ENCODE assay signal across 10 cellular contexts in genomic region chr15:71237456-71238188, GRCh38.
DNase-seq lines count a peak whose midpoint lies in the region; ATAC-seq and TF ChIP-seq lines count a peak whose summit lies in the region.
"Had no signal": no experiment of that assay in that cellular context is flagged by ENCODE, and none has a peak within 500 bp of the region (broad histone marks: within the 10 kb centered on the region; RNA-seq: fewer than 3 reads in every experiment).

No MANE protein-coding gene starts in this region.

- H3K36me3 ChIP-seq in testis (ENCODE audit: low read depth, missing control alignments), result no peaks in the 10 kb centered on the region

- no peaks in the 10 kb centered on the region for H3K9me3 ChIP-seq in testis

- in situ Hi-C loops in GM13977 (cut with MboI; ENCODE audit: low pct_unique_long_range_greater_than_20kb, low sequenced_read_pairs, unreplicated experiment), result no loop called here

- no peak for TF ChIP-seq CTCF in testis (IDR thresholded peaks at IDR 0.05)
- TF ChIP-seq CTCF in GM13977 (IDR thresholded peaks at IDR 0.05; ENCODE audit: extremely low read depth, insufficient read depth, missing control alignments), result no peak

- no peaks in the 10 kb centered on the region for H3K27me3 ChIP-seq in testis

- H3K27ac ChIP-seq in testis, result no peak overlapping the region
- H3K27ac ChIP-seq: 22Rv1, SK-N-MC had no signal

- H3K4me3 ChIP-seq in testis, result no peak overlapping the region
- H3K4me3 ChIP-seq: SK-N-MC had no signal

- TF ChIP-seq POLR2A in testis (IDR thresholded peaks at IDR 0.05), result no peak

- DNase-seq in DMS53 (lab: John Stamatoyannopoulos, UW) (peak; percentile 41), DMS53 treated with DMSO at 0.1 percent for 48 hours (lab: John Stamatoyannopoulos, UW; ENCODE audit: unreplicated experiment) (no peak), amniotic epithelial cell (ENCODE audit: low read depth) (peak; percentile 97), left ventricle myocardium superior (peak; percentile 89), testis (peak; percentile 35), NCI-H524 treated with DMSO at 0.1 percent for 48 hours (lab: John Stamatoyannopoulos, UW) (no peak), GM13977 (ENCODE audit: low spot score) (no peak)

- intact Hi-C loops in left ventricle myocardium superior (cut with micrococcal nuclease) (no loop called here), testis (cut with DNase I; ENCODE audit: low total_unique reads) (no loop called here)

- peak; percentile 95 for ATAC-seq in left ventricle myocardium superior
- no peak for ATAC-seq in GM18867 (IDR thresholded peaks at IDR 0.05; ENCODE audit: unreplicated experiment)

- 77 to 84% methylated on average over 11 of the region's 11 CpGs for WGBS in testis, 2 donors

- no peaks in the 10 kb centered on the region for H3K4me1 ChIP-seq in testis

Comparison
In these comparisons a context has a peak if more than half of its experiments do, and no peak if none do; other contexts are left out.
1. DNase-seq: peak in DMS53 (single experiment), amniotic epithelial cell (single experiment), left ventricle myocardium superior (single experiment) and testis (single experiment); none in DMS53 treated with DMSO at 0.1 percent for 48 hours (single experiment), NCI-H524 treated with DMSO at 0.1 percent for 48 hours (single experiment) and GM13977 (single experiment).